In the genomic region with DNA sequence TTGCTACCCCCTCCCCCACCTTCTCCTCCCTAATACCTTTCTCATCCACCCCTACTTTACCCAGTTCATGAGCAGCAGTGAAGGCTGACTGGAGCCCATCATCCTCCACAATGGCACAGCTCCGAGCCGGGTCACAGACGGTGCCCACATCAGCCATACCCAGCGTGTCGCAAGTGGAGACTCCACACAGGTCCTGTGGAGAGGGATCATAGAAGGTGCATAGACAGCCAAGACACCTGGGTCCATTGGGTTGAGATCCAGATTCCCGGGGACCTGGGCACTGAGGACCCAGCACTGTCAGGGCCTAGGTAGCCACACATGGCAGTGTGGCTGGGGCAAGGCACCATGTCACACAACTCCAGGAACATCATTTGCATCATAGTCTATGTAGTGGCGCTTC, we compare ENCODE assay signal across 1 cellular context.
TF ChIP-seq lines count a peak whose summit lies in the region.

No MANE protein-coding gene starts in this region.

TF ChIP-seq in IMR-90, 13 proteins besides CTCF, POLR2A, EP300 and RAD21:
- TF ChIP-seq CEBPB (IDR thresholded peaks at IDR 0.05; ENCODE audit: low read depth, low read length): no peak
- no peak for TF ChIP-seq BHLHE40 (IDR thresholded peaks at IDR 0.05; ENCODE audit: low read depth, low read length)
- no peak for TF ChIP-seq FOS (IDR thresholded peaks at IDR 0.05; ENCODE audit: low read depth, low read length)
- no peak for TF ChIP-seq MAFK (IDR thresholded peaks at IDR 0.05; ENCODE audit: low read depth, low read length)
- TF ChIP-seq MXI1 (IDR thresholded peaks at IDR 0.05; ENCODE audit: borderline replicate concordance, low read depth, low read length): no peak
- no peak for TF ChIP-seq SMC3 (IDR thresholded peaks at IDR 0.05; ENCODE audit: low read depth, low read length)
- TF ChIP-seq, protein P1, sequence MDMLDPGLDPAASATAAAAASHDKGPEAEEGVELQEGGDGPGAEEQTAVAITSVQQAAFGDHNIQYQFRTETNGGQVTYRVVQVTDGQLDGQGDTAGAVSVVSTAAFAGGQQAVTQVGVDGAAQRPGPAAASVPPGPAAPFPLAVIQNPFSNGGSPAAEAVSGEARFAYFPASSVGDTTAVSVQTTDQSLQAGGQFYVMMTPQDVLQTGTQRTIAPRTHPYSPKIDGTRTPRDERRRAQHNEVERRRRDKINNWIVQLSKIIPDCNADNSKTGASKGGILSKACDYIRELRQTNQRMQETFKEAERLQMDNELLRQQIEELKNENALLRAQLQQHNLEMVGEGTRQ (IDR thresholded peaks at IDR 0.05; ENCODE audit: low read depth, low read length): no peak
- no peak for TF ChIP-seq NFE2L2 (IDR thresholded peaks at IDR 0.05; ENCODE audit: low read depth, low read length)
- TF ChIP-seq RCOR1 (IDR thresholded peaks at IDR 0.05; ENCODE audit: insufficient replicate concordance, low read length): no peak
- no peak for TF ChIP-seq CHD1 (IDR thresholded peaks at IDR 0.05; ENCODE audit: low read depth, low read length)
- no peak for TF ChIP-seq MAZ (IDR thresholded peaks at IDR 0.05; ENCODE audit: borderline replicate concordance, low read depth, low read length)
- no peak for TF ChIP-seq RFX5 (IDR thresholded peaks at IDR 0.05; ENCODE audit: low read depth, low read length)
- TF ChIP-seq, protein P2, sequence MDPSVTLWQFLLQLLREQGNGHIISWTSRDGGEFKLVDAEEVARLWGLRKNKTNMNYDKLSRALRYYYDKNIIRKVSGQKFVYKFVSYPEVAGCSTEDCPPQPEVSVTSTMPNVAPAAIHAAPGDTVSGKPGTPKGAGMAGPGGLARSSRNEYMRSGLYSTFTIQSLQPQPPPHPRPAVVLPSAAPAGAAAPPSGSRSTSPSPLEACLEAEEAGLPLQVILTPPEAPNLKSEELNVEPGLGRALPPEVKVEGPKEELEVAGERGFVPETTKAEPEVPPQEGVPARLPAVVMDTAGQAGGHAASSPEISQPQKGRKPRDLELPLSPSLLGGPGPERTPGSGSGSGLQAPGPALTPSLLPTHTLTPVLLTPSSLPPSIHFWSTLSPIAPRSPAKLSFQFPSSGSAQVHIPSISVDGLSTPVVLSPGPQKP (IDR thresholded peaks at IDR 0.05; ENCODE audit: borderline replicate concordance, low read depth, low read length): no peak
